Comparison of ENCODE assay signal across 11 cellular contexts in the genomic region with DNA sequence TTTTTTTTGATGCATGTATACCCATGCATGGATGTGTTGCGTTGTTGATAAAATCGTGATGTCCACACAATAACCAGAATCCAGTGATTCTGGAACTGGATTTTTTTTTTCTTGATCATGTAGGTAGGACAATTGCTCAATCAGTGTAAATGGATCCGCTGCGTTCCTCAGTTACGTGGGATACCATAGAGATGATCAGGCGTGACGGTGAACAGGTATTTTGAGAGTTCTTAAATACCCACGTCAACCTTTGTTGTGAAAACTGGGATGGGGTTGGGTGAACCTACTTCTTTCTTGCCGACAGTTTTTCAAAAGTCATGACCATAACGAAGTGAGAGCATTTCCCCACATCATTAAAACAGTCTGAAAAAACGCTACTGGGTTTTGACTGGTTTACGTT. TPM values are rescaled to one million over a fixed set of nuclear protein-coding genes. Genes with fewer than 3 reads are reported as not detected.
DNase-seq lines count a peak whose midpoint lies in the region; ATAC-seq lines count a peak whose summit lies in the region.
"Had no signal": no experiment of that assay in that cellular context is flagged by ENCODE, and none has a peak within 500 bp of the region (broad histone marks: within the 10 kb centered on the region; RNA-seq: fewer than 3 reads in every experiment).

No MANE protein-coding gene starts in this region.

- peak overlapping the region; percentile 68 for H3K4me3 Mint-ChIP-seq in activated CD4-positive, alpha-beta T cell treated with anti-CD3 and anti-CD28 coated beads, Interleukin-2, amount 10 ng/mL, durations not matched to agents 24 days and 14 days
- peak overlapping the region; percentile 62 for H3K4me3 Mint-ChIP-seq in central memory CD8-positive, alpha-beta T cell

- no peak overlapping the region for H3K9ac ChIP-seq in HUES64 (ENCODE audit: low read depth, low read length)
- no peak overlapping the region for H3K9ac ChIP-seq in neuronal stem cell (ENCODE audit: low read depth, low read length, poor library complexity)

- no peak overlapping the region for H3K4me2 ChIP-seq in neuronal stem cell (ENCODE audit: insufficient read depth, low read length, poor library complexity, severe bottlenecking)

- peak; percentile 15 for DNase-seq in activated CD4-positive, alpha-beta T cell treated with anti-CD3 and anti-CD28 coated beads, Interleukin-2, amount 10 ng/mL, durations not matched to agents 24 days and 14 days
- DNase-seq in activated CD4-positive, alpha-beta T cell treated with anti-CD3 and anti-CD28 coated beads, Interleukin-2, amount 50 U/mL, for 4 hours = no peak
- DNase-seq in central memory CD8-positive, alpha-beta T cell (ENCODE audit: low spot score in 2 of 2) = no peak
- DNase-seq in neuronal stem cell (ENCODE audit: low spot score) = no peak
- no peak for DNase-seq in SJCRH30

- H3K4me1 ChIP-seq in HUES64 (ENCODE audit: insufficient read depth, low read length) = peaks cover 5% of the 10 kb centered on the region; the same call in 1 of the 2 replicates
- H3K4me1 ChIP-seq in neuronal stem cell (ENCODE audit: control insufficient read depth in 2 of 2, insufficient read depth in 1 of 2, low read depth in 1 of 2, low read length in 2 of 2) = no peaks in the 10 kb centered on the region
- H3K4me1 ChIP-seq in SJCRH30 = no peaks in the 10 kb centered on the region
- H3K4me1 ChIP-seq: pancreas, SJSA1 had no signal

- H2BK5ac ChIP-seq in neuronal stem cell (ENCODE audit: low read length) = no peak overlapping the region

- H3K4me3 ChIP-seq in HUES64 (ENCODE audit: low read length) = 0 out of 2 replicates have a peak overlapping the region, but pooled peaks have one; percentile 37
- no peak overlapping the region for H3K4me3 ChIP-seq in neuronal stem cell (ENCODE audit: low read length in 2 of 2)
- no peak overlapping the region for H3K4me3 ChIP-seq in SJCRH30
- H3K4me3 ChIP-seq: SJSA1 had no signal

- intact Hi-C loops in activated CD4-positive, alpha-beta T cell treated with anti-CD3 and anti-CD28 coated beads, Interleukin-2, amount 10 ng/mL, durations not matched to agents 24 days and 14 days (cut with micrococcal nuclease) = loop anchor here (1.0 to 10.0 kb wide), 3 partner anchors 36 to 554 kb away; partner anchors contain the start of gene MMGT1

- H3K27ac Mint-ChIP-seq in activated CD4-positive, alpha-beta T cell treated with anti-CD3 and anti-CD28 coated beads, Interleukin-2, amount 10 ng/mL, durations not matched to agents 24 days and 14 days = no peak overlapping the region
- no peak overlapping the region for H3K27ac Mint-ChIP-seq in central memory CD8-positive, alpha-beta T cell (ENCODE audit: low read depth)
- H3K27ac Mint-ChIP-seq: IgD-negative memory B cell had no signal

- H2BK120ac ChIP-seq in neuronal stem cell (ENCODE audit: low read depth, low read length) = no peak overlapping the region

- no peak overlapping the region for H3K18ac ChIP-seq in neuronal stem cell (ENCODE audit: low read length)

- H2AK5ac ChIP-seq in neuronal stem cell (ENCODE audit: low read depth, low read length) = no peak overlapping the region

- WGBS in HUES64 = 98% methylated on average over 8 of the region's 12 CpGs
- no CpG with 5 or more reads among the region's 12 CpGs for whole genome bisulfite sequencing in neuronal stem cell (ENCODE audit: extremely low coverage in 2 of 2, insufficient read length in 2 of 2, insufficient replicate concordance in 1 of 2), 2 donors

- H4K91ac ChIP-seq in neuronal stem cell (ENCODE audit: low read depth, low read length, poor library complexity) = no peak overlapping the region

- no peak overlapping the region for H3K23ac ChIP-seq in neuronal stem cell (ENCODE audit: low read depth, low read length, poor library complexity)

- H3K79me1 ChIP-seq in neuronal stem cell (ENCODE audit: low read depth, low read length) = no peaks in the 10 kb centered on the region

- H2AFZ ChIP-seq in neuronal stem cell (ENCODE audit: low read length) = peak overlapping the region; percentile 79

- H2BK12ac ChIP-seq in neuronal stem cell (ENCODE audit: low read length) = no peak overlapping the region

- no peaks in the 10 kb centered on the region for H3K36me3 Mint-ChIP-seq in activated CD4-positive, alpha-beta T cell treated with anti-CD3 and anti-CD28 coated beads, Interleukin-2, amount 10 ng/mL, durations not matched to agents 24 days and 14 days (ENCODE audit: low read depth)
- no peaks in the 10 kb centered on the region for H3K36me3 Mint-ChIP-seq in central memory CD8-positive, alpha-beta T cell (ENCODE audit: insufficient read depth)
- H3K36me3 Mint-ChIP-seq: IgD-negative memory B cell had no signal

- no peak overlapping the region for H4K8ac ChIP-seq in neuronal stem cell (ENCODE audit: low read depth, low read length)

- H3K27me3 ChIP-seq in HUES64 (ENCODE audit: insufficient read depth, low read length) = no peaks in the 10 kb centered on the region; the same call in 1 of the 2 replicates
- H3K27me3 ChIP-seq in neuronal stem cell (ENCODE audit: control insufficient read depth in 3 of 3, insufficient read depth in 3 of 3, low read depth in 1 of 3, low read length in 3 of 3) = peaks cover 0 to 10% (median 0%) of the 10 kb centered on the region in 3 experiments
- H3K27me3 ChIP-seq in SJCRH30 = no peaks in the 10 kb centered on the region
- H3K27me3 ChIP-seq: pancreas, SJSA1 had no signal

- H3K9me3 ChIP-seq in HUES64 (ENCODE audit: insufficient read depth, low read depth, low read length) (no peaks in the 10 kb centered on the region), neuronal stem cell (replicated peaks in 1 of 2; ENCODE audit: control insufficient read depth in 2 of 2, insufficient read depth in 1 of 2, low read depth in 1 of 2, low read length in 2 of 2) (no peaks in the 10 kb centered on the region), SJCRH30 (replicated peaks) (no peaks in the 10 kb centered on the region)
- H3K9me3 ChIP-seq: pancreas, SJSA1 had no signal

- no peak overlapping the region for H2BK15ac ChIP-seq in neuronal stem cell (ENCODE audit: low read length)

- H3K9me3 Mint-ChIP-seq in activated CD4-positive, alpha-beta T cell treated with anti-CD3 and anti-CD28 coated beads, Interleukin-2, amount 10 ng/mL, durations not matched to agents 24 days and 14 days = no peaks in the 10 kb centered on the region
- no peaks in the 10 kb centered on the region for H3K9me3 Mint-ChIP-seq in central memory CD8-positive, alpha-beta T cell

- no peak overlapping the region for H3K4ac ChIP-seq in neuronal stem cell (ENCODE audit: low read length)

- no peak overlapping the region for H3K14ac ChIP-seq in neuronal stem cell (ENCODE audit: low read length)

- peaks cover 13% of the 10 kb centered on the region for H3K27me3 Mint-ChIP-seq in activated CD4-positive, alpha-beta T cell treated with anti-CD3 and anti-CD28 coated beads, Interleukin-2, amount 10 ng/mL, durations not matched to agents 24 days and 14 days
- H3K27me3 Mint-ChIP-seq in central memory CD8-positive, alpha-beta T cell = no peaks in the 10 kb centered on the region

- peaks cover 7% of the 10 kb centered on the region for H3K4me1 Mint-ChIP-seq in activated CD4-positive, alpha-beta T cell treated with anti-CD3 and anti-CD28 coated beads, Interleukin-2, amount 10 ng/mL, durations not matched to agents 24 days and 14 days
- peaks cover 6% of the 10 kb centered on the region for H3K4me1 Mint-ChIP-seq in central memory CD8-positive, alpha-beta T cell

- H3K36me3 ChIP-seq in HUES64 (ENCODE audit: insufficient read depth, low read length) (no peaks in the 10 kb centered on the region), neuronal stem cell (replicated peaks in 1 of 2; ENCODE audit: control insufficient read depth in 2 of 2, insufficient read depth in 2 of 2, low read length in 2 of 2) (no peaks in the 10 kb centered on the region), SJCRH30 (no peaks in the 10 kb centered on the region)
- H3K36me3 ChIP-seq: pancreas, SJSA1 had no signal

- no peak overlapping the region for H3K27ac ChIP-seq in HUES64 (ENCODE audit: low read depth, low read length)
- H3K27ac ChIP-seq in neuronal stem cell (replicated peaks; ENCODE audit: low read length) = no peak overlapping the region
- no peak overlapping the region for H3K27ac ChIP-seq in SJCRH30
- H3K27ac ChIP-seq: SJSA1 had no signal

- ATAC-seq in central memory CD8-positive, alpha-beta T cell (replicated peaks; ENCODE audit: extremely low read depth, poor library complexity, severe bottlenecking) = no peak
- ATAC-seq in GM19397 (IDR thresholded peaks at IDR 0.05; ENCODE audit: unreplicated experiment) = no peak
- no peak for ATAC-seq in HG03521 (IDR thresholded peaks at IDR 0.05; ENCODE audit: unreplicated experiment)

RNA-seq across cellular contexts. Expression of gene SMIM10L2A, which starts 0.9 kb away (rescaled TPM):
- 1.2 and 1.3 TPM in 2 replicates for total RNA-seq in activated CD4-positive, alpha-beta T cell treated with anti-CD3 and anti-CD28 coated beads, Interleukin-2, amount 10 ng/mL, durations not matched to agents 24 days and 14 days
- polyA plus RNA-seq in HUES64 (2013, experiment 1 of 2) = 1.6 TPM
- 2.6 TPM for polyA plus RNA-seq in HUES64 (2013, experiment 2 of 2)
- 6.2 TPM for polyA plus RNA-seq in neuronal stem cell (2013, experiment 1 of 2)
- polyA plus RNA-seq in neuronal stem cell (2013, experiment 2 of 2) = 6.0 TPM
- total RNA-seq in SJCRH30 (2014; rRNA removed; shearing (Covaris generic)) = not detected in 2 replicates
- total RNA-seq: SJSA1 had no signal
